ENCODE assay signal across 2 cellular contexts in genomic region chr2:131153529-131153928, GRCh38.
TF ChIP-seq lines count a peak whose summit lies in the region.

No MANE protein-coding gene starts in this region.

TF ChIP-seq in SK-N-SH treated with all-trans-retinoic acid at 6 μM for 48 hours, 23 proteins besides CTCF, POLR2A, EP300 and RAD21 (continued from another document):
- no peak for TF ChIP-seq GLIS3 (CRISPR knock-in tag; IDR thresholded peaks at IDR 0.05)
- TF ChIP-seq TOX (CRISPR knock-in tag; IDR thresholded peaks at IDR 0.05; ENCODE audit: borderline replicate concordance), result no peak
- no peak for TF ChIP-seq SNAI2 (CRISPR knock-in tag; IDR thresholded peaks at IDR 0.05)
- no peak for TF ChIP-seq CSDC2 (CRISPR knock-in tag; IDR thresholded peaks at IDR 0.05)
- no peak for TF ChIP-seq TCF4 (CRISPR knock-in tag; IDR thresholded peaks at IDR 0.05; ENCODE audit: borderline replicate concordance)
- TF ChIP-seq CREB5 (CRISPR knock-in tag; IDR thresholded peaks at IDR 0.05; ENCODE audit: low read depth), result no peak
- TF ChIP-seq PATZ1 (CRISPR knock-in tag; IDR thresholded peaks at IDR 0.05; ENCODE audit: borderline replicate concordance), result no peak
- no peak for TF ChIP-seq ESRRG (CRISPR knock-in tag; IDR thresholded peaks at IDR 0.05)
- no peak for TF ChIP-seq POU6F1 (CRISPR knock-in tag; IDR thresholded peaks at IDR 0.05; ENCODE audit: borderline replicate concordance, low read depth)
- TF ChIP-seq ZFP3 (CRISPR knock-in tag; IDR thresholded peaks at IDR 0.05), result no peak
- TF ChIP-seq RARB (CRISPR knock-in tag; IDR thresholded peaks at IDR 0.05), result no peak
- no peak for TF ChIP-seq ZNF565 (CRISPR knock-in tag; conservative IDR thresholded peaks at IDR 0.05; ENCODE audit: low read depth)
- TF ChIP-seq ZNF8 (CRISPR knock-in tag; IDR thresholded peaks at IDR 0.05), result no peak
- TF ChIP-seq OSR1 (CRISPR knock-in tag; IDR thresholded peaks at IDR 0.05), result no peak

TF ChIP-seq in SK-N-SH, 30 proteins besides CTCF, POLR2A, EP300 and RAD21 (continued from another document):
- TF ChIP-seq USF1 (IDR thresholded peaks at IDR 0.05; ENCODE audit: borderline replicate concordance, low read depth), result no peak
